ENCODE assay signal across 1 cellular context in the genomic region with DNA sequence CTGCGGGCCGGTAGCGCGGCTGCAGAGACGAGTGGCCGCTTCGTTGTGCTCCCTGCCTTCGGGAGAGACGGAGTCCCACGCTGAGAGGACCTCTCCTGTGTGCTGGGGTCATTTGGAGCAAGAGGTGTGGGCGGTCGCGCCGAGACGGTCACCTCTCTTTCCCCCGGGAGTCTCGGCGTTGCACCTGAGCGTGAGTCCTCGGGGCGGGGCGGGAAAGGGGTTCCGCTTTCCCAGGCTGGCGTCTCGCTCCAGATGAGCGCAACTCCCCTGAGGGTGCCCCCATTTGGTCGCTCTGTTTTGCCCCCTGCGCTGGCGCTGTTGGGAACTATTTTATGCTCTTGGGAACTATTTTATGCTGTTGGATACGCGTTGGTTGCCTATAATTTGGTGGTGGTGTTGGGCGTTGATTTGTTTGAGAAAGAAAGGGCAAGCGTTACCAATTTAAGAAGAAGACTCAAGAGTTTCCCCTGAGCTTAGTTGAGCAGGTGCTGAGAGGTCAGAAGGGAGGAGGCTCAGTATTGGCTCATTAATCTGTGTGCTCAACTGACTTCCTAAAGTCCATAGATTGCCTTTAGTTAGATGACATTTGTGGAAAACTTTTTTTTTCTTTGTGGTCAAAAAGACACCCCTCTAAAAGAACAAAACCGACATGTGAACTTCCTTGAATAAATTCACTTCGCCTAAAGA.
TF ChIP-seq lines count a peak whose summit lies in the region.

No MANE protein-coding gene starts in this region.

TF ChIP-seq in K562, 482 proteins besides CTCF, POLR2A, EP300 and RAD21 (continued from another document):
- no peak for TF ChIP-seq TOE1 (IDR thresholded peaks at IDR 0.05; ENCODE audit: borderline replicate concordance)
- TF ChIP-seq TOE1 (CRISPR knock-in tag; IDR thresholded peaks at IDR 0.05; ENCODE audit: borderline replicate concordance, low read depth), result no peak
- TF ChIP-seq CHD4 (IDR thresholded peaks at IDR 0.05; ENCODE audit: insufficient read depth, insufficient replicate concordance, low read depth, low read length, poor library complexity, severe bottlenecking), result no peak
- no peak for TF ChIP-seq FOXM1 (IDR thresholded peaks at IDR 0.05; ENCODE audit: low read depth)
- TF ChIP-seq FOXM1 (CRISPR knock-in tag; IDR thresholded peaks at IDR 0.05; ENCODE audit: low read depth), result no peak
- TF ChIP-seq ASH1L (IDR thresholded peaks at IDR 0.05; ENCODE audit: borderline replicate concordance, low read depth, partially characterized antibody), result no peak
- TF ChIP-seq, protein P1, sequence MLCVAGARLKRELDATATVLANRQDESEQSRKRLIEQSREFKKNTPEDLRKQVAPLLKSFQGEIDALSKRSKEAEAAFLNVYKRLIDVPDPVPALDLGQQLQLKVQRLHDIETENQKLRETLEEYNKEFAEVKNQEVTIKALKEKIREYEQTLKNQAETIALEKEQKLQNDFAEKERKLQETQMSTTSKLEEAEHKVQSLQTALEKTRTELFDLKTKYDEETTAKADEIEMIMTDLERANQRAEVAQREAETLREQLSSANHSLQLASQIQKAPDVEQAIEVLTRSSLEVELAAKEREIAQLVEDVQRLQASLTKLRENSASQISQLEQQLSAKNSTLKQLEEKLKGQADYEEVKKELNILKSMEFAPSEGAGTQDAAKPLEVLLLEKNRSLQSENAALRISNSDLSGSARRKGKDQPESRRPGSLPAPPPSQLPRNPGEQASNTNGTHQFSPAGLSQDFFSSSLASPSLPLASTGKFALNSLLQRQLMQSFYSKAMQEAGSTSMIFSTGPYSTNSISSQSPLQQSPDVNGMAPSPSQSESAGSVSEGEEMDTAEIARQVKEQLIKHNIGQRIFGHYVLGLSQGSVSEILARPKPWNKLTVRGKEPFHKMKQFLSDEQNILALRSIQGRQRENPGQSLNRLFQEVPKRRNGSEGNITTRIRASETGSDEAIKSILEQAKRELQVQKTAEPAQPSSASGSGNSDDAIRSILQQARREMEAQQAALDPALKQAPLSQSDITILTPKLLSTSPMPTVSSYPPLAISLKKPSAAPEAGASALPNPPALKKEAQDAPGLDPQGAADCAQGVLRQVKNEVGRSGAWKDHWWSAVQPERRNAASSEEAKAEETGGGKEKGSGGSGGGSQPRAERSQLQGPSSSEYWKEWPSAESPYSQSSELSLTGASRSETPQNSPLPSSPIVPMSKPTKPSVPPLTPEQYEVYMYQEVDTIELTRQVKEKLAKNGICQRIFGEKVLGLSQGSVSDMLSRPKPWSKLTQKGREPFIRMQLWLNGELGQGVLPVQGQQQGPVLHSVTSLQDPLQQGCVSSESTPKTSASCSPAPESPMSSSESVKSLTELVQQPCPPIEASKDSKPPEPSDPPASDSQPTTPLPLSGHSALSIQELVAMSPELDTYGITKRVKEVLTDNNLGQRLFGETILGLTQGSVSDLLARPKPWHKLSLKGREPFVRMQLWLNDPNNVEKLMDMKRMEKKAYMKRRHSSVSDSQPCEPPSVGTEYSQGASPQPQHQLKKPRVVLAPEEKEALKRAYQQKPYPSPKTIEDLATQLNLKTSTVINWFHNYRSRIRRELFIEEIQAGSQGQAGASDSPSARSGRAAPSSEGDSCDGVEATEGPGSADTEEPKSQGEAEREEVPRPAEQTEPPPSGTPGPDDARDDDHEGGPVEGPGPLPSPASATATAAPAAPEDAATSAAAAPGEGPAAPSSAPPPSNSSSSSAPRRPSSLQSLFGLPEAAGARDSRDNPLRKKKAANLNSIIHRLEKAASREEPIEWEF (CRISPR knock-in tag; IDR thresholded peaks at IDR 0.05), result no peak
- TF ChIP-seq, protein P2, sequence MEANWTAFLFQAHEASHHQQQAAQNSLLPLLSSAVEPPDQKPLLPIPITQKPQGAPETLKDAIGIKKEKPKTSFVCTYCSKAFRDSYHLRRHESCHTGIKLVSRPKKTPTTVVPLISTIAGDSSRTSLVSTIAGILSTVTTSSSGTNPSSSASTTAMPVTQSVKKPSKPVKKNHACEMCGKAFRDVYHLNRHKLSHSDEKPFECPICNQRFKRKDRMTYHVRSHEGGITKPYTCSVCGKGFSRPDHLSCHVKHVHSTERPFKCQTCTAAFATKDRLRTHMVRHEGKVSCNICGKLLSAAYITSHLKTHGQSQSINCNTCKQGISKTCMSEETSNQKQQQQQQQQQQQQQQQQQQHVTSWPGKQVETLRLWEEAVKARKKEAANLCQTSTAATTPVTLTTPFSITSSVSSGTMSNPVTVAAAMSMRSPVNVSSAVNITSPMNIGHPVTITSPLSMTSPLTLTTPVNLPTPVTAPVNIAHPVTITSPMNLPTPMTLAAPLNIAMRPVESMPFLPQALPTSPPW (CRISPR knock-in tag; IDR thresholded peaks at IDR 0.05), result no peak
- no peak for TF ChIP-seq NR2C2 (CRISPR knock-in tag; IDR thresholded peaks at IDR 0.05)
- TF ChIP-seq NR2C2 (tag; IDR thresholded peaks at IDR 0.05), result peak; percentile 24; the same call in 1 of the 2 replicates
- no peak for TF ChIP-seq EZH2 (IDR thresholded peaks at IDR 0.05; ENCODE audit: borderline replicate concordance, low read depth, low read length)
- no peak for TF ChIP-seq ZKSCAN8 (CRISPR knock-in tag; IDR thresholded peaks at IDR 0.05)
